Comparison of ENCODE assay signal across 8 cellular contexts in genomic region chr1:153783233-153784190, GRCh38. TPM values are rescaled to one million over a fixed set of nuclear protein-coding genes. Genes with fewer than 3 reads are reported as not detected.
A peak's percentile ranks its signal among the peaks of the same experiment; 100 is the strongest.
DNase-seq lines count a peak whose midpoint lies in the region; ATAC-seq, FAIRE-seq and TF ChIP-seq lines count a peak whose summit lies in the region.

No MANE protein-coding gene starts in this region.

- TF ChIP-seq CTCF in psoas muscle (IDR thresholded peaks at IDR 0.05): no peak

- peak; percentile 99 for FAIRE-seq in GM12891 (lab: Jason Lieb, UNC)
- peak; percentile 87 for FAIRE-seq in urothelium cell line (lab: Jason Lieb, UNC)

- peak overlapping the region; percentile 80 for H3K4me3 ChIP-seq in psoas muscle

- H3K27ac Mint-ChIP-seq in T-cell: peak overlapping the region; percentile 92 to 98

- WGBS in psoas muscle, 3 donors: 0 to 1% (median 0%) methylated on average over 51 to 61 of the region's 61 CpGs

- TF ChIP-seq POLR2A in GM12891 (IDR thresholded peaks at IDR 0.05; ENCODE audit: low read depth, low read length): peak; percentile 81

- peaks cover 0 to 7% of the 10 kb centered on the region in 2 donors for H3K27me3 Mint-ChIP-seq in T-cell

- peak overlapping the region; percentile 85 to 93 (median 87) for H3K4me3 Mint-ChIP-seq in T-cell

- H3K27ac ChIP-seq in psoas muscle: peak overlapping the region; percentile 96

- CTCF ChIA-PET in T-cell (lab: Charles Lee): no interaction called here

- H3K9me3 ChIP-seq in psoas muscle: no peaks in the 10 kb centered on the region

- DNase-seq in GM12891 (ENCODE audit: insufficient read length, low spot score) (peak; percentile 98), NCI-H1436 (lab: John Stamatoyannopoulos, UW) (peak; percentile 86), T-cell (peak; percentile 80 to 93 (median 88)), amniotic epithelial cell (ENCODE audit: low read depth) (peak; percentile 82), left ventricle myocardium superior (peak; percentile 96), psoas muscle (peak; percentile 90 to 96), urothelium cell line (ENCODE audit: low spot score) (peak; percentile 98)

- intact Hi-C loops in left ventricle myocardium superior (cut with micrococcal nuclease): no loop called here
- intact Hi-C loops in psoas muscle (cut with DNase I): no loop called here

- H3K36me3 Mint-ChIP-seq in T-cell: peaks cover 4% of the 10 kb centered on the region

- H3K27me3 ChIP-seq in psoas muscle (ENCODE audit: insufficient read depth in 3 of 3, low read length in 2 of 3): no peaks in the 10 kb centered on the region

- peaks cover 8 to 16% (median 9%) of the 10 kb centered on the region in 3 donors for H3K4me1 Mint-ChIP-seq in T-cell

- no peaks in the 10 kb centered on the region for H3K36me3 ChIP-seq in psoas muscle (ENCODE audit: insufficient read depth in 1 of 2, low read depth in 1 of 2)

- peak; percentile 96 for ATAC-seq in HG02798 (IDR thresholded peaks at IDR 0.05; ENCODE audit: poor library complexity, unreplicated experiment)
- ATAC-seq in T-cell (replicated peaks in 1 of 4): peak; percentile 94 to 98 (median 97)
- peak; percentile 98 for ATAC-seq in left ventricle myocardium superior
- ATAC-seq in psoas muscle: peak; percentile 96 to 98 (median 96)

- no peaks in the 10 kb centered on the region for H3K9me3 Mint-ChIP-seq in T-cell

- POLR2A ChIA-PET in T-cell (lab: Charles Lee): interaction anchor here (0.6 to 0.7 kb wide), 2 partner anchors 21 to 22 kb away, joined by 3 to 5 read pairs; no protein-coding TSS in a partner anchor

- peaks cover 14% of the 10 kb centered on the region for H3K4me1 ChIP-seq in psoas muscle

TF ChIP-seq in GM12891, 5 proteins besides CTCF, POLR2A, EP300 and RAD21:
- TF ChIP-seq TAF1 (IDR thresholded peaks at IDR 0.05; ENCODE audit: low read depth, low read length): no peak
- TF ChIP-seq PAX5 (IDR thresholded peaks at IDR 0.05; ENCODE audit: insufficient read depth, low read length, severe bottlenecking): no peak
- TF ChIP-seq POU2F2 (IDR thresholded peaks at IDR 0.05; ENCODE audit: low read depth, low read length): no peak; the same call in 1 of the 2 replicates
- peak; percentile 77 for TF ChIP-seq SPI1 (IDR thresholded peaks at IDR 0.05; ENCODE audit: low read depth, low read length)
- peak; percentile 89 for TF ChIP-seq POLR2AphosphoS5 (IDR thresholded peaks at IDR 0.05; ENCODE audit: low read depth, low read length)

RNA-seq across cellular contexts. Expression of gene SLC27A3, which starts 8.3 kb away (rescaled TPM):
- 5.8 TPM for polyA plus RNA-seq in GM12891 (2012; ENCODE audit: low read depth, missing spikeins)
- total RNA-seq in T-cell: 10 to 100 TPM; 11.0 to 24.5 (median 18.9) TPM
- total RNA-seq in left ventricle myocardium superior: 9.8 TPM
- 1 to 10 TPM; 3.5 to 7.5 (median 5.8) TPM for total RNA-seq in psoas muscle
- 10 to 100 TPM in 1 of 3 donors, 1 to 10 TPM in 2; 4.6 to 15.6 (median 5.2) TPM for polyA plus RNA-seq in psoas muscle

RNA-seq across cellular contexts. Expression of gene INTS3, which starts 55.7 kb away (rescaled TPM):
- 38.6 TPM for polyA plus RNA-seq in GM12891 (2012; ENCODE audit: low read depth, missing spikeins)
- total RNA-seq in T-cell (10 to 100 TPM; 45.9 to 57.7 (median 48.5) TPM), left ventricle myocardium superior (35.5 TPM), psoas muscle (10 to 100 TPM; 17.8 to 29.0 (median 22.8) TPM)
- polyA plus RNA-seq in psoas muscle: 10 to 100 TPM; 11.3 to 24.3 (median 15.8) TPM

Comparison
In these comparisons a context has a peak if more than half of its experiments do, and no peak if none do; other contexts are left out.
1. Peak in every context shown above with its lines: DNase-seq, ATAC-seq, H3K4me3 ChIP-seq and H3K27ac ChIP-seq.